ENCODE assay signal across 2 cellular contexts in the genomic region with DNA sequence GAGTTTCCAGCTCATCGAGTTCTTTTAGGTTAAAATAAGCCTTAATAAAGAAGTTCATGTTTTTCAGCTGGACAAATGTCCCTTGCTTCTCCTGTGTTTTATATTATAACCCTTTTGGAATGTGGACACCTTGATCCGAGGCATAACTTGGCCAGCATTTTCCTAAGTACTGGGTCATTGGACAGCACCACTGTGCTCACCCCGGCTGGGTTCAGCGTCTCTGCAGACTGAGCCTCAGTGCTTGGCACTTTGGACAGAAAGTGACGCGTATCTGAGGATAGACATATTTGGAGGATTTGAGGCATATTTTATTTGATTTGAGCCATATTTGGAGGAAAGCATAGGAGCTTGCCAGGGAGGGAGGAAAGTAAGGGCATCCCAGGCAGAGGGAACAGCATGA.
TF ChIP-seq lines count a peak whose summit lies in the region.

No MANE protein-coding gene starts in this region.

TF ChIP-seq in liver, 16 proteins besides CTCF, POLR2A, EP300 and RAD21 (continued from another document):
- TF ChIP-seq JUND (IDR thresholded peaks at IDR 0.05), result no peak
- no peak for TF ChIP-seq TAF1 (conservative IDR thresholded peaks at IDR 0.05)

TF ChIP-seq in HepG2, 621 proteins besides CTCF, POLR2A, EP300 and RAD21 (continued from another document):
- TF ChIP-seq, protein P1, sequence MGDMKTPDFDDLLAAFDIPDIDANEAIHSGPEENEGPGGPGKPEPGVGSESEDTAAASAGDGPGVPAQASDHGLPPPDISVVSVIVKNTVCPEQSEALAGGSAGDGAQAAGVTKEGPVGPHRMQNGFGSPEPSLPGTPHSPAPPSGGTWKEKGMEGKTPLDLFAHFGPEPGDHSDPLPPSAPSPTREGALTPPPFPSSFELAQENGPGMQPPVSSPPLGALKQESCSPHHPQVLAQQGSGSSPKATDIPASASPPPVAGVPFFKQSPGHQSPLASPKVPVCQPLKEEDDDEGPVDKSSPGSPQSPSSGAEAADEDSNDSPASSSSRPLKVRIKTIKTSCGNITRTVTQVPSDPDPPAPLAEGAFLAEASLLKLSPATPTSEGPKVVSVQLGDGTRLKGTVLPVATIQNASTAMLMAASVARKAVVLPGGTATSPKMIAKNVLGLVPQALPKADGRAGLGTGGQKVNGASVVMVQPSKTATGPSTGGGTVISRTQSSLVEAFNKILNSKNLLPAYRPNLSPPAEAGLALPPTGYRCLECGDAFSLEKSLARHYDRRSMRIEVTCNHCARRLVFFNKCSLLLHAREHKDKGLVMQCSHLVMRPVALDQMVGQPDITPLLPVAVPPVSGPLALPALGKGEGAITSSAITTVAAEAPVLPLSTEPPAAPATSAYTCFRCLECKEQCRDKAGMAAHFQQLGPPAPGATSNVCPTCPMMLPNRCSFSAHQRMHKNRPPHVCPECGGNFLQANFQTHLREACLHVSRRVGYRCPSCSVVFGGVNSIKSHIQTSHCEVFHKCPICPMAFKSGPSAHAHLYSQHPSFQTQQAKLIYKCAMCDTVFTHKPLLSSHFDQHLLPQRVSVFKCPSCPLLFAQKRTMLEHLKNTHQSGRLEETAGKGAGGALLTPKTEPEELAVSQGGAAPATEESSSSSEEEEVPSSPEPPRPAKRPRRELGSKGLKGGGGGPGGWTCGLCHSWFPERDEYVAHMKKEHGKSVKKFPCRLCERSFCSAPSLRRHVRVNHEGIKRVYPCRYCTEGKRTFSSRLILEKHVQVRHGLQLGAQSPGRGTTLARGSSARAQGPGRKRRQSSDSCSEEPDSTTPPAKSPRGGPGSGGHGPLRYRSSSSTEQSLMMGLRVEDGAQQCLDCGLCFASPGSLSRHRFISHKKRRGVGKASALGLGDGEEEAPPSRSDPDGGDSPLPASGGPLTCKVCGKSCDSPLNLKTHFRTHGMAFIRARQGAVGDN (CRISPR knock-in tag; IDR thresholded peaks at IDR 0.05), result no peak
- no peak for TF ChIP-seq ZNF850 (CRISPR knock-in tag; conservative IDR thresholded peaks at IDR 0.05)
- TF ChIP-seq ERF (CRISPR knock-in tag; IDR thresholded peaks at IDR 0.05), result no peak
